In the genomic region with DNA sequence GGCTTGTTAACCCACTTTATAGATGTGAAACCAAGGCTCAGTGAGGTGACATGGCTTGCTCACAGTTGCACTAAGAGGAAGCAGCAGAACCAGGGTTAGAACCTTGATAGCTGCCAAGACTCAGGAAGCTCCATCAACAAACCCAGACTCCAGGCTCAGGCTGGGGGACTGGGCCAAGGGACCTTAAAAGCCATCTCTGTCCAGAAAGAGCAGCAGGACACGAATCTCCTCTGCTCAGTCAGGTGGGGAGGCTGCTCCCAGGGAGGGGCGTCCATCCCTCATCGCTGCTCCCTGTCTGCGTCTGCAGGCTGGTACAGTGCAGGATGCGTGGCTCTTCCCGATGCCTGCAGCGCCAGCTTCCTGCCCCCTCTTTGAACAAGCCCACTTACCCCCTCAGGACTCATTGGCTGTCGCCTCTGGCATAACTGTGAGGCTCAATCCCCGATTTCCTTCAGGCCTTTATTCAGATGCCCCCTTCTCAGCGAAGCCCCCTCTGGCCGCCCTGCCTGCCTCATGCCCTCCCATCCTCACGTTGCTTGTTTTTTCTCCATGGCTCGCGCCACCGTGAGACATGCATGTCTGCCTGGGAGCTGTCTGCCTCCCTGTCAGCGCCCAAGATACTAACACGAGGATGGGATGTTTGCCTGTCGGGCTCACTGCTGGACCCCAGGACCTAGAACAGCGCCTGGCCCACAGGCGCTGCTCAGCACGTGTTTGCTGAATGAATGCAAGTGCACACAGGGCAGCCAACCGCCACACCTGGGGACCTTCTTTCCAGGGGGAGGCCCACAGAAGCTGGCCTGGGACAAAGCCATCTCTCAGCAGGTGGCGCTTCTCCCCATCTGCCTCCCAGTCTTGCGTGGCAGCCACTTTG, we compare ENCODE assay signal across 1 cellular context.
TF ChIP-seq lines count a peak whose summit lies in the region.

No MANE protein-coding gene starts in this region.

TF ChIP-seq in K562, 482 proteins besides CTCF, POLR2A, EP300 and RAD21:
- TF ChIP-seq GTF2A2 (tag; IDR thresholded peaks at IDR 0.05) (no peak), PYGO2 (tag; IDR thresholded peaks at IDR 0.05) (no peak), POLR2G (IDR thresholded peaks at IDR 0.05; ENCODE audit: low read depth, low read length) (peak; percentile 15; the same call in 1 of the 2 replicates), NFE2 (IDR thresholded peaks at IDR 0.05; ENCODE audit: low read depth) (no peak), MCM7 (IDR thresholded peaks at IDR 0.05) (no peak), FOXK2 (conservative IDR thresholded peaks at IDR 0.05 in 1 of 2, IDR thresholded peaks at IDR 0.05 in 1 of 2; ENCODE audit: low read depth in 2 of 2) (no peak), ARHGAP35 (IDR thresholded peaks at IDR 0.05; ENCODE audit: partially characterized antibody) (no peak), ZBED1 (IDR thresholded peaks at IDR 0.05) (no peak), OTX1 (CRISPR knock-in tag; IDR thresholded peaks at IDR 0.05) (no peak), NFE2L1 (tag; IDR thresholded peaks at IDR 0.05; ENCODE audit: borderline replicate concordance, low read depth) (no peak), ESRRB (CRISPR knock-in tag; IDR thresholded peaks at IDR 0.05; ENCODE audit: borderline replicate concordance) (no peak)
- TF ChIP-seq, protein P1, sequence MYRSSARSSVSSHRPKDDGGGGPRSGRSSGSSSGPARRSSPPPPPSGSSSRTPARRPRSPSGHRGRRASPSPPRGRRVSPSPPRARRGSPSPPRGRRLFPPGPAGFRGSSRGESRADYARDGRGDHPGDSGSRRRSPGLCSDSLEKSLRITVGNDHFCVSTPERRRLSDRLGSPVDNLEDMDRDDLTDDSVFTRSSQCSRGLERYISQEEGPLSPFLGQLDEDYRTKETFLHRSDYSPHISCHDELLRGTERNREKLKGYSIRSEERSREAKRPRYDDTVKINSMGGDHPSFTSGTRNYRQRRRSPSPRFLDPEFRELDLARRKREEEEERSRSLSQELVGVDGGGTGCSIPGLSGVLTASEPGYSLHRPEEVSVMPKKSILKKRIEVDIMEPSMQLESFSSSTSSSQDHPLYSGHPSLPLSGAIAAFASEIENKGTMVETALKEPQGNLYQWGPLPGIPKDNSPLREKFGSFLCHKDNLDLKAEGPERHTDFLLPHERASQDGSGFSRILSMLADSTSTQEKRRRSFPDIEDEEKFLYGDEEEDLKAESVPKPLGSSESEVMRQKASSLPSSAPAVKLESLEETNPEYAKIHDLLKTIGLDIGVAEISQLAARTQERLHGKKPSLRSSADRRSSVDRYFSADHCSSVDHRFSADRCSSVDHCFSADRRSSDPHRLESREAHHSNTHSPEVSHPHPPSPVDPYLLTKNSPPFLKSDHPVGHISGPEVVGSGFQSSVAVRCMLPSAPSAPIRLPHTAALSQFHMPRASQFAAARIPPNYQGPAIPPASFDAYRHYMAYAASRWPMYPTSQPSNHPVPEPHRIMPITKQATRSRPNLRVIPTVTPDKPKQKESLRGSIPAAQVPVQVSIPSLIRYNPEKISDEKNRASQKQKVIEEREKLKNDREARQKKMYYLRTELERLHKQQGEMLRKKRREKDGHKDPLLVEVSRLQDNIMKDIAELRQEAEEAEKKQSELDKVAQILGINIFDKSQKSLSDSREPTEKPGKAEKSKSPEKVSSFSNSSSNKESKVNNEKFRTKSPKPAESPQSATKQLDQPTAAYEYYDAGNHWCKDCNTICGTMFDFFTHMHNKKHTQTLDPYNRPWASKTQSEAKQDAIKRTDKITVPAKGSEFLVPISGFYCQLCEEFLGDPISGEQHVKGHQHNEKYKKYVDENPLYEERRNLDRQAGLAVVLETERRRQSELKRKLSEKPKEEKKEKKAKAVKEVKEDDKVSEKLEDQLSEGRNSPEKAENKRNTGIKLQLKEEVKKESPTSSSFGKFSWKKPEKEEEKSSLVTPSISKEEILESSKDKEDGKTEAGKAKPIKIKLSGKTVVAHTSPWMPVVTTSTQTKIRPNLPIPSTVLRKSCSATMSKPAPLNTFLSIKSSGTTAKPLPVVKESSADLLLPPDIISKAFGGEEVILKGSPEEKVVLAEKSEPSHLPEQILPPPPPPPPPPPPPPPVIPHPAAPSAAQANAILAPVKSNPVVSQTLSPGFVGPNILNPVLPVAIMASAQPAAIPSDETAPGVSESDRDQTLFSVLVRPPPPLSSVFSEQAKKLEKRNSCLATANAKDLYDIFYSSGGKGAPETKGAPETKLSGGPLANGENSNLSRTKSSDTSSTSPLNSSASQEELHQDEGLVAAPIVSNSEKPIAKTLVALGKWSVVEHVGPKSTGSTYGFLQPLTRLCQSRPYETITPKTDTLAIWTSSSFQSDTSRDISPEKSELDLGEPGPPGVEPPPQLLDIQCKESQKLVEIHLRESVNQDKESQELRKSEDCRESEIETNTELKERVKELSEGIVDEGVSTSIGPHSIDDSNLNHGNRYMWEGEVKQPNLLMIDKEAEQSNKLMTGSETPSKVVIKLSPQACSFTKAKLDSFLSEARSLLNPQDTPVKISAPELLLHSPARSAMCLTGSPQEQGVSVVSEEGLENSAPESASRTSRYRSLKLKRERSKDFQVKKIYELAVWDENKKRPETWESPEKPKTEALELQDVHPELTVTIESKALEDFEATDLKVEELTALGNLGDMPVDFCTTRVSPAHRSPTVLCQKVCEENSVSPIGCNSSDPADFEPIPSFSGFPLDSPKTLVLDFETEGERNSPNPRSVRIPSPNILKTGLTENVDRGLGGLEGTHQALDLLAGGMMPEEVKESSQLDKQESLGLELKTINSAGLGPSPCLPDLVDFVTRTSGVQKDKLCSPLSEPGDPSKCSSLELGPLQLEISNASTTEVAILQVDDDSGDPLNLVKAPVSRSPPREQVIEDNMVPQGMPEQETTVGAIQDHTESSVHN (IDR thresholded peaks at IDR 0.05; ENCODE audit: borderline replicate concordance in 1 of 2, low read depth in 1 of 2), result no peak
- TF ChIP-seq, protein P2, sequence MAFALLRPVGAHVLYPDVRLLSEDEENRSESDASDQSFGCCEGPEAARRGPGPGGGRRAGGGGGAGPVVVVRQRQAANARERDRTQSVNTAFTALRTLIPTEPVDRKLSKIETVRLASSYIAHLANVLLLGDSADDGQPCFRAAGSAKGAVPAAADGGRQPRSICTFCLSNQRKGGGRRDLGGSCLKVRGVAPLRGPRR (CRISPR knock-in tag; IDR thresholded peaks at IDR 0.05), result no peak
- TF ChIP-seq, protein P3, sequence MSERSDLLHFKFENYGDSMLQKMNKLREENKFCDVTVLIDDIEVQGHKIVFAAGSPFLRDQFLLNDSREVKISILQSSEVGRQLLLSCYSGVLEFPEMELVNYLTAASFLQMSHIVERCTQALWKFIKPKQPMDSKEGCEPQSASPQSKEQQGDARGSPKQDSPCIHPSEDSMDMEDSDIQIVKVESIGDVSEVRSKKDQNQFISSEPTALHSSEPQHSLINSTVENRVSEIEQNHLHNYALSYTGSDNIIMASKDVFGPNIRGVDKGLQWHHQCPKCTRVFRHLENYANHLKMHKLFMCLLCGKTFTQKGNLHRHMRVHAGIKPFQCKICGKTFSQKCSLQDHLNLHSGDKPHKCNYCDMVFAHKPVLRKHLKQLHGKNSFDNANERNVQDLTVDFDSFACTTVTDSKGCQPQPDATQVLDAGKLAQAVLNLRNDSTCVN (CRISPR knock-in tag; IDR thresholded peaks at IDR 0.05), result no peak
- TF ChIP-seq, protein P4, sequence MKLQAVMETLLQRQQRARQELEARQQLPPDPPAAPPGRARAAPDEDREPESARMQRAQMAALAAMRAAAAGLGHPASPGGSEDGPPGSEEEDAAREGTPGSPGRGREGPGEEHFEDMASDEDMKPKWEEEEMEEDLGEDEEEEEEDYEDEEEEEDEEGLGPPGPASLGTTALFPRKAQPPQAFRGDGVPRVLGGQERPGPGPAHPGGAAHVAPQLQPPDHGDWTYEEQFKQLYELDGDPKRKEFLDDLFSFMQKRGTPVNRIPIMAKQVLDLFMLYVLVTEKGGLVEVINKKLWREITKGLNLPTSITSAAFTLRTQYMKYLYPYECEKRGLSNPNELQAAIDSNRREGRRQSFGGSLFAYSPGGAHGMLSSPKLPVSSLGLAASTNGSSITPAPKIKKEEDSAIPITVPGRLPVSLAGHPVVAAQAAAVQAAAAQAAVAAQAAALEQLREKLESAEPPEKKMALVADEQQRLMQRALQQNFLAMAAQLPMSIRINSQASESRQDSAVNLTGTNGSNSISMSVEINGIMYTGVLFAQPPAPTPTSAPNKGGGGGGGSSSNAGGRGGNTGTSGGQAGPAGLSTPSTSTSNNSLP (IDR thresholded peaks at IDR 0.05; ENCODE audit: borderline replicate concordance, low read depth, low read length), result no peak
- TF ChIP-seq, protein P5, sequence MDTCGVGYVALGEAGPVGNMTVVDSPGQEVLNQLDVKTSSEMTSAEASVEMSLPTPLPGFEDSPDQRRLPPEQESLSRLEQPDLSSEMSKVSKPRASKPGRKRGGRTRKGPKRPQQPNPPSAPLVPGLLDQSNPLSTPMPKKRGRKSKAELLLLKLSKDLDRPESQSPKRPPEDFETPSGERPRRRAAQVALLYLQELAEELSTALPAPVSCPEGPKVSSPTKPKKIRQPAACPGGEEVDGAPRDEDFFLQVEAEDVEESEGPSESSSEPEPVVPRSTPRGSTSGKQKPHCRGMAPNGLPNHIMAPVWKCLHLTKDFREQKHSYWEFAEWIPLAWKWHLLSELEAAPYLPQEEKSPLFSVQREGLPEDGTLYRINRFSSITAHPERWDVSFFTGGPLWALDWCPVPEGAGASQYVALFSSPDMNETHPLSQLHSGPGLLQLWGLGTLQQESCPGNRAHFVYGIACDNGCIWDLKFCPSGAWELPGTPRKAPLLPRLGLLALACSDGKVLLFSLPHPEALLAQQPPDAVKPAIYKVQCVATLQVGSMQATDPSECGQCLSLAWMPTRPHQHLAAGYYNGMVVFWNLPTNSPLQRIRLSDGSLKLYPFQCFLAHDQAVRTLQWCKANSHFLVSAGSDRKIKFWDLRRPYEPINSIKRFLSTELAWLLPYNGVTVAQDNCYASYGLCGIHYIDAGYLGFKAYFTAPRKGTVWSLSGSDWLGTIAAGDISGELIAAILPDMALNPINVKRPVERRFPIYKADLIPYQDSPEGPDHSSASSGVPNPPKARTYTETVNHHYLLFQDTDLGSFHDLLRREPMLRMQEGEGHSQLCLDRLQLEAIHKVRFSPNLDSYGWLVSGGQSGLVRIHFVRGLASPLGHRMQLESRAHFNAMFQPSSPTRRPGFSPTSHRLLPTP (IDR thresholded peaks at IDR 0.05; ENCODE audit: borderline replicate concordance, extremely low read depth, insufficient read length), result no peak
- TF ChIP-seq, protein P6, sequence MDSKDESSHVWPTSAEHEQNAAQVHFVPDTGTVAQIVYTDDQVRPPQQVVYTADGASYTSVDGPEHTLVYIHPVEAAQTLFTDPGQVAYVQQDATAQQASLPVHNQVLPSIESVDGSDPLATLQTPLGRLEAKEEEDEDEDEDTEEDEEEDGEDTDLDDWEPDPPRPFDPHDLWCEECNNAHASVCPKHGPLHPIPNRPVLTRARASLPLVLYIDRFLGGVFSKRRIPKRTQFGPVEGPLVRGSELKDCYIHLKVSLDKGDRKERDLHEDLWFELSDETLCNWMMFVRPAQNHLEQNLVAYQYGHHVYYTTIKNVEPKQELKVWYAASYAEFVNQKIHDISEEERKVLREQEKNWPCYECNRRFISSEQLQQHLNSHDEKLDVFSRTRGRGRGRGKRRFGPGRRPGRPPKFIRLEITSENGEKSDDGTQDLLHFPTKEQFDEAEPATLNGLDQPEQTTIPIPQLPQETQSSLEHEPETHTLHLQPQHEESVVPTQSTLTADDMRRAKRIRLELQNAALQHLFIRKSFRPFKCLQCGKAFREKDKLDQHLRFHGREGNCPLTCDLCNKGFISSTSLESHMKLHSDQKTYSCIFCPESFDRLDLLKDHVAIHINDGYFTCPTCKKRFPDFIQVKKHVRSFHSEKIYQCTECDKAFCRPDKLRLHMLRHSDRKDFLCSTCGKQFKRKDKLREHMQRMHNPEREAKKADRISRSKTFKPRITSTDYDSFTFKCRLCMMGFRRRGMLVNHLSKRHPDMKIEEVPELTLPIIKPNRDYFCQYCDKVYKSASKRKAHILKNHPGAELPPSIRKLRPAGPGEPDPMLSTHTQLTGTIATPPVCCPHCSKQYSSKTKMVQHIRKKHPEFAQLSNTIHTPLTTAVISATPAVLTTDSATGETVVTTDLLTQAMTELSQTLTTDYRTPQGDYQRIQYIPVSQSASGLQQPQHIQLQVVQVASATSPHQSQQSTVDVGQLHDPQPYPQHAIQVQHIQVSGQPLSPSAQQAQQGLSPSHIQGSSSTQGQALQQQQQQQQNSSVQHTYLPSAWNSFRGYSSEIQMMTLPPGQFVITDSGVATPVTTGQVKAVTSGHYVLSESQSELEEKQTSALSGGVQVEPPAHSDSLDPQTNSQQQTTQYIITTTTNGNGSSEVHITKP (IDR thresholded peaks at IDR 0.05; ENCODE audit: partially characterized antibody), result peak; percentile 48
